9 cellular contexts compared by ENCODE assay signal in genomic region chr1:23673086-23673813, GRCh38. TPM values are rescaled to one million over a fixed set of nuclear protein-coding genes. Genes with fewer than 3 reads are reported as not detected.
DNase-seq lines count a peak whose midpoint lies in the region; ATAC-seq and TF ChIP-seq lines count a peak whose summit lies in the region.
"Had no signal": no experiment of that assay in that cellular context is flagged by ENCODE, and none has a peak within 500 bp of the region (broad histone marks: within the 10 kb centered on the region; RNA-seq: fewer than 3 reads in every experiment).

No MANE protein-coding gene starts in this region.

- H3K4me3 Mint-ChIP-seq in type B pancreatic cell: no peak overlapping the region

- DNase-seq in Caki2 (ENCODE audit: low read depth) (peak; percentile 59), HT-29 (ENCODE audit: low spot score) (peak; percentile 63), iPS-NIHi7 (ENCODE audit: extremely low spot score) (peak; percentile 88), type B pancreatic cell (ENCODE audit: extremely low spot score, unreplicated experiment) (no peak), NCI-H2171 treated with DMSO at 0.1 percent for 48 hours (lab: John Stamatoyannopoulos, UW) (no peak), hypothalamus (lab: John Stamatoyannopoulos, UW) (no peak)
- DNase-seq in activated CD4-positive, alpha-beta T cell treated with anti-CD3 and anti-CD28 coated beads, Interleukin-2, amount 50 U/mL, for 48 hours: peak; percentile 28 to 35
- DNase-seq: NCI-H2107 had no signal

- ATAC-seq in HG03460 (IDR thresholded peaks at IDR 0.05; ENCODE audit: unreplicated experiment): no peak

- in situ Hi-C loops in Caki2 (cut with HindIII; ENCODE audit: low pct_unique_long_range_greater_than_20kb, low sequenced_read_pairs): no loop called here

- H3K9me3 Mint-ChIP-seq in type B pancreatic cell: no peaks in the 10 kb centered on the region

- H3K36me3 Mint-ChIP-seq in type B pancreatic cell: no peaks in the 10 kb centered on the region

- H3K27ac Mint-ChIP-seq in type B pancreatic cell: no peak overlapping the region

- H3K27me3 Mint-ChIP-seq in type B pancreatic cell: peaks cover 28% of the 10 kb centered on the region

- no peak for TF ChIP-seq CTCF in type B pancreatic cell (conservative IDR thresholded peaks at IDR 0.05)

- no peaks in the 10 kb centered on the region for H3K4me1 Mint-ChIP-seq in type B pancreatic cell (ENCODE audit: unreplicated experiment)

RNA-seq across cellular contexts. Expression of gene RPL11, which starts 18.4 kb away (rescaled TPM):
- total RNA-seq in Caki2 (2014; rRNA removed; shearing (Covaris generic); ENCODE audit: low replicate concordance): 413 and 414 TPM in 2 replicates
- total RNA-seq in HT-29 (2014; rRNA removed; shearing (Covaris generic)): 1,290 and 1,388 TPM in 2 replicates
- total RNA-seq in type B pancreatic cell (ENCODE audit: low replicate concordance): 1,209 and 1,301 TPM in 2 replicates

Comparison
In these comparisons a context has a peak if more than half of its experiments do, and no peak if none do; other contexts are left out.
1. DNase-seq: peak in Caki2 (single experiment), HT-29 (single experiment), activated CD4-positive, alpha-beta T cell treated with anti-CD3 and anti-CD28 coated beads, Interleukin-2, amount 50 U/mL, for 48 hours (2 of 2) and iPS-NIHi7 (single experiment); none in type B pancreatic cell (single experiment), NCI-H2171 treated with DMSO at 0.1 percent for 48 hours (single experiment) and hypothalamus (0 of 51).